Comparison of ENCODE assay signal across 16 cellular contexts in the genomic region with DNA sequence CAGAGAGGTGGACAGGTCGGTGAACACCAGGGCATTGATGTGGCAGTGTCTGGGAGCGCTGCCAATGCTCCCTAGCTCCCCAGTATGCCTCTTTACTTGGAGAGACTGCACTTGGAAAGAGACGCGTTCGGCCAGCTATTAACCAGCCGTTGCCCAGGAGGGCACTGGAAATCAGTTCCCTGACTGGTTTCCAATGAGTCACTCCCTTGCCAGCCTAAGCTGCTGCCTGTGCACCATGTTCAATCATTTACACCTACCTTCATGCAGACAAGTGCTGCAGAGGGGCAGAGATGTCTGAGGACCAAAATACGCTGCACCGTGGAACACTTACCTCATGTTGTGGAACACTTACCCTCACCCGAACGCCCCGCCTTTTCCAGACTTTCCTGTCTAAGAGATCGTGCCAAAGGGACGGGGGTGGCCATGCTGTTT.
DNase-seq lines count a peak whose midpoint lies in the region; ATAC-seq and TF ChIP-seq lines count a peak whose summit lies in the region.
"Had no signal": no experiment of that assay in that cellular context is flagged by ENCODE, and none has a peak within 500 bp of the region (broad histone marks: within the 10 kb centered on the region; RNA-seq: fewer than 3 reads in every experiment).

No MANE protein-coding gene starts in this region.

- intact Hi-C loops in Right ventricle myocardium inferior (cut with DNase I) = loop anchor here (5.0 kb wide), 1 partner anchor 34 kb away; no protein-coding TSS in a partner anchor
- intact Hi-C loops in cardiac septum (cut with DNase I) = no loop called here
- intact Hi-C loops in activated CD8-positive, alpha-beta T cell treated with anti-CD3 and anti-CD28 coated beads for 36 hours (cut with micrococcal nuclease) = no loop called here

- H3K4me3 Mint-ChIP-seq in nephron (no peak overlapping the region), GM23338 (no peak overlapping the region)
- H3K4me3 Mint-ChIP-seq in activated T-helper 17 cell treated with anti-CD3 and anti-CD28 coated beads, Interleukin-2, amount 50 U/mL, for 72 hours = no peak overlapping the region
- no peak overlapping the region for H3K4me3 Mint-ChIP-seq in activated CD8-positive, alpha-beta T cell treated with anti-CD3 and anti-CD28 coated beads for 36 hours
- H3K4me3 Mint-ChIP-seq: mesothelial cell of epicardium had no signal

- H3K9me3 ChIP-seq in gastroesophageal sphincter = no peaks in the 10 kb centered on the region
- H3K9me3 ChIP-seq: A549, tibial artery had no signal

- CTCF ChIA-PET in activated CD8-positive, alpha-beta T cell treated with anti-CD3 and anti-CD28 coated beads for 36 hours (lab: Charles Lee) = interaction anchor here (0.6 to 1.0 kb wide), 2 partner anchors 207 to 598 kb away, joined by 3 read pairs; no protein-coding TSS in a partner anchor

- no peak overlapping the region for H3K4me3 ChIP-seq in gastroesophageal sphincter
- H3K4me3 ChIP-seq in GM23338 = no peak overlapping the region
- H3K4me3 ChIP-seq: A549, skin epidermis, tibial artery had no signal

- peak; percentile 78 for DNase-seq in Right ventricle myocardium inferior (ENCODE audit: missing footprints)
- DNase-seq in cardiac septum (ENCODE audit: low spot score) = no peak
- DNase-seq in hepatic stellate cell (ENCODE audit: low spot score) = no peak
- DNase-seq in GM23338 (ENCODE audit: low spot score) = no peak
- DNase-seq in activated CD8-positive, alpha-beta T cell treated with anti-CD3 and anti-CD28 coated beads for 36 hours = no peak
- DNase-seq: NCI-H2081 treated with DMSO at 0.1 percent for 48 hours, tibial artery had no signal

- no peaks in the 10 kb centered on the region for H3K79me2 ChIP-seq in GM23338 (replicated peaks; ENCODE audit: insufficient read depth)

- H3K27me3 Mint-ChIP-seq in nephron (ENCODE audit: low read depth) (peaks cover 3% of the 10 kb centered on the region), GM23338 (ENCODE audit: insufficient read depth, low read depth, poor library complexity) (peaks cover 3% of the 10 kb centered on the region)
- peaks cover 40% of the 10 kb centered on the region for H3K27me3 Mint-ChIP-seq in activated T-helper 17 cell treated with anti-CD3 and anti-CD28 coated beads, Interleukin-2, amount 50 U/mL, for 72 hours
- peaks cover 14% of the 10 kb centered on the region for H3K27me3 Mint-ChIP-seq in activated CD8-positive, alpha-beta T cell treated with anti-CD3 and anti-CD28 coated beads for 36 hours

- POLR2A ChIA-PET in activated CD8-positive, alpha-beta T cell treated with anti-CD3 and anti-CD28 coated beads for 36 hours (lab: Charles Lee) = interaction anchor here (0.8 to 1.0 kb wide), 2 partner anchors 36 to 459 kb away, joined by 3 read pairs; no protein-coding TSS in a partner anchor

- H3K27ac ChIP-seq in gastroesophageal sphincter = peak overlapping the region in 3 of 4 donors; percentile 25 to 55 (median 33)
- no peak overlapping the region for H3K27ac ChIP-seq in GM23338 (ENCODE audit: low read depth)
- H3K27ac ChIP-seq: A549, KMS-11, skin epidermis, tibial artery had no signal

- no peaks in the 10 kb centered on the region for H3K9me2 ChIP-seq in GM23338 (ENCODE audit: insufficient read depth)

- H2AFZ ChIP-seq in GM23338 = no peak overlapping the region

- H3K4me2 ChIP-seq in GM23338 = no peak overlapping the region
- H3K4me2 ChIP-seq: A549, KMS-11 had no signal

- H4K20me1 ChIP-seq in GM23338 (replicated peaks; ENCODE audit: insufficient read depth) = no peaks in the 10 kb centered on the region

- H3K36me3 ChIP-seq in gastroesophageal sphincter (peaks cover 0 to 6% of the 10 kb centered on the region in 2 donors), GM23338 (ENCODE audit: insufficient read depth) (no peaks in the 10 kb centered on the region)
- H3K36me3 ChIP-seq: tibial artery had no signal

- H3K9me3 Mint-ChIP-seq in nephron = no peaks in the 10 kb centered on the region
- H3K9me3 Mint-ChIP-seq in activated T-helper 17 cell treated with anti-CD3 and anti-CD28 coated beads, Interleukin-2, amount 50 U/mL, for 72 hours = no peaks in the 10 kb centered on the region
- no peaks in the 10 kb centered on the region for H3K9me3 Mint-ChIP-seq in GM23338
- H3K9me3 Mint-ChIP-seq in activated CD8-positive, alpha-beta T cell treated with anti-CD3 and anti-CD28 coated beads for 36 hours = no peaks in the 10 kb centered on the region
- H3K9me3 Mint-ChIP-seq: mesothelial cell of epicardium had no signal

- peak overlapping the region in 2 of 3 experiments; percentile 54 to 68 for H3K27ac Mint-ChIP-seq in nephron
- no peak overlapping the region for H3K27ac Mint-ChIP-seq in activated T-helper 17 cell treated with anti-CD3 and anti-CD28 coated beads, Interleukin-2, amount 50 U/mL, for 72 hours
- no peak overlapping the region for H3K27ac Mint-ChIP-seq in GM23338
- H3K27ac Mint-ChIP-seq in activated CD8-positive, alpha-beta T cell treated with anti-CD3 and anti-CD28 coated beads for 36 hours = no peak overlapping the region
- H3K27ac Mint-ChIP-seq: mesothelial cell of epicardium had no signal

- ATAC-seq in Right ventricle myocardium inferior (peak; percentile 84), gastroesophageal sphincter (no peak), GM23338 (no peak)
- no peak for ATAC-seq in activated T-helper 17 cell treated with anti-CD3 and anti-CD28 coated beads, Interleukin-2, amount 50 U/mL, for 72 hours (replicated peaks)
- no peak for ATAC-seq in activated CD8-positive, alpha-beta T cell treated with anti-CD3 and anti-CD28 coated beads for 36 hours
- ATAC-seq: A549; activated CD4-positive, CD25-positive, alpha-beta regulatory T cell treated with anti-CD3 and anti-CD28 coated beads, Interleukin-2, amount 50 U/mL, for 24 hours; SK-N-SH treated with all-trans-retinoic acid at 6 μM for 48 hours had no signal

- H3K36me3 Mint-ChIP-seq in nephron (ENCODE audit: low read depth) (peaks cover 10% of the 10 kb centered on the region), GM23338 (ENCODE audit: low read depth) (no peaks in the 10 kb centered on the region)
- no peaks in the 10 kb centered on the region for H3K36me3 Mint-ChIP-seq in activated T-helper 17 cell treated with anti-CD3 and anti-CD28 coated beads, Interleukin-2, amount 50 U/mL, for 72 hours (ENCODE audit: low read depth)
- no peaks in the 10 kb centered on the region for H3K36me3 Mint-ChIP-seq in activated CD8-positive, alpha-beta T cell treated with anti-CD3 and anti-CD28 coated beads for 36 hours (ENCODE audit: low read depth)
- H3K36me3 Mint-ChIP-seq: mesothelial cell of epicardium had no signal

- peaks cover 0 to 28% (median 14%) of the 10 kb centered on the region in 3 donors for H3K4me1 ChIP-seq in gastroesophageal sphincter
- H3K4me1 ChIP-seq in GM23338 (ENCODE audit: insufficient read depth) = peaks cover 5% of the 10 kb centered on the region; the same call in 1 of the 2 replicates
- H3K4me1 ChIP-seq: A549 had no signal

- TF ChIP-seq EP300 in gastroesophageal sphincter (IDR thresholded peaks at IDR 0.05) = no peak

- 35 to 50% methylated on average over 5 to 9 of the region's 13 CpGs for WGBS in gastroesophageal sphincter (ENCODE audit: low coverage in 1 of 2), 2 donors

- H3F3A ChIP-seq in GM23338 (replicated peaks; ENCODE audit: low read depth) = no peaks in the 10 kb centered on the region

- TF ChIP-seq CTCF in gastroesophageal sphincter (IDR thresholded peaks at IDR 0.05) (no peak), nephron (IDR thresholded peaks at IDR 0.05; ENCODE audit: unreplicated experiment in 3 of 3) (no peak), GM23338 (conservative IDR thresholded peaks at IDR 0.05; ENCODE audit: low read depth in 2 of 2) (no peak)
- TF ChIP-seq CTCF in activated CD8-positive, alpha-beta T cell treated with anti-CD3 and anti-CD28 coated beads for 36 hours (IDR thresholded peaks at IDR 0.05) = no peak

- H3K27me3 ChIP-seq in gastroesophageal sphincter (no peaks in the 10 kb centered on the region), GM23338 (ENCODE audit: insufficient read depth) (no peaks in the 10 kb centered on the region)
- H3K27me3 ChIP-seq: tibial artery had no signal

- TF ChIP-seq POLR2A in gastroesophageal sphincter (IDR thresholded peaks at IDR 0.05) = no peak

- H3K4me1 Mint-ChIP-seq in nephron (peaks cover 54% of the 10 kb centered on the region), GM23338 (peaks cover 2% of the 10 kb centered on the region; the same call in 1 of the 3 replicates)
- no peaks in the 10 kb centered on the region for H3K4me1 Mint-ChIP-seq in activated T-helper 17 cell treated with anti-CD3 and anti-CD28 coated beads, Interleukin-2, amount 50 U/mL, for 72 hours
- no peaks in the 10 kb centered on the region for H3K4me1 Mint-ChIP-seq in activated CD8-positive, alpha-beta T cell treated with anti-CD3 and anti-CD28 coated beads for 36 hours (ENCODE audit: low read depth)

TF ChIP-seq in GM23338, 12 proteins besides CTCF, POLR2A, EP300 and RAD21 (continues in another document):
- TF ChIP-seq EZH2phosphoT487 (IDR thresholded peaks at IDR 0.05; ENCODE audit: unreplicated experiment) (no peak), CREB1 (CRISPR knock-in tag; IDR thresholded peaks at IDR 0.05; ENCODE audit: low read depth) (no peak), ZNF331 (CRISPR knock-in tag; IDR thresholded peaks at IDR 0.05; ENCODE audit: low read depth) (no peak), POLR2AphosphoS5 (IDR thresholded peaks at IDR 0.05; ENCODE audit: low read depth) (no peak), JUNB (IDR thresholded peaks at IDR 0.05; ENCODE audit: unreplicated experiment) (no peak)

Comparison
In these comparisons a context has a peak if more than half of its experiments do, and no peak if none do; other contexts are left out.
1. H3K27ac Mint-ChIP-seq: peak in nephron (2 of 3); none in activated T-helper 17 cell treated with anti-CD3 and anti-CD28 coated beads, Interleukin-2, amount 50 U/mL, for 72 hours (single experiment), GM23338 (single experiment) and activated CD8-positive, alpha-beta T cell treated with anti-CD3 and anti-CD28 coated beads for 36 hours (single experiment).